Comparison of ENCODE assay signal across 18 cellular contexts in the genomic region with DNA sequence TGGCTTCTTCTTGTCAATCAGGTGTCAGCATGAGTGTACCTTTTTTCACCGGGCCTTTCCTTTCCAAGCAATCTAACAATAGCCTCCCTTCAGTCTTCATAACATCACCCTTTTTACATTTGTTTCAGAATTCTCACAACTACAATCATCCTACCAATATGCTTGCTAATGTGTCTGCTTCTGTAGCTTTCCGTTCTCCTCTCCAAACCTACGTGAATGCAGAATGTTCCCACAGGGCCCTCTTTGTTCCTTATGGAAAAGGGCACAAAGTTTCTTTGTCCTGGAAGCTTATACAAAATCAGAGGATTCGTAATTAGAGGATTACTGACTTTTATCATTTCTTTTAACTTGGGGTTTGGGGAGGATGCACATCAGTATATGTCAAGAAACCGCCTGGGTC.
"Had no signal": no experiment of that assay in that cellular context is flagged by ENCODE, and none has a peak within 500 bp of the region (broad histone marks: within the 10 kb centered on the region; RNA-seq: fewer than 3 reads in every experiment).

No MANE protein-coding gene starts in this region.

- H3K27ac ChIP-seq: cardiac muscle cell, left lung, right atrium auricular region had no signal

- DNase-seq: activated CD4-positive, alpha-beta T cell treated with anti-CD3 and anti-CD28 coated beads, Interleukin-2, amount 10 ng/mL, durations not matched to agents 7 days and 5 days; activated CD8-positive, alpha-beta T cell treated with anti-CD3 and anti-CD28 coated beads, Interleukin-2, amount 10 ng/mL, durations not matched to agents 7 days and 5 days; activated naive CD4-positive, alpha-beta T cell treated with Interleukin-2 at 50 U/mL for 16 hours; activated naive CD8-positive, alpha-beta T cell treated with anti-CD3 and anti-CD28 coated beads, Interleukin-2, amount 10 ng/mL, durations not matched to agents 7 days and 5 days; activated T-cell treated with anti-CD3 and anti-CD28 coated beads, Interleukin-2, amount 50 U/mL, for 24 hours; effector memory CD8-positive, alpha-beta T cell; kidney; left lung; naive thymus-derived CD4-positive, alpha-beta T cell; stimulated activated naive CD8-positive, alpha-beta T cell treated with anti-CD3 and anti-CD28 coated beads, Interleukin-15, Interleukin-2, amounts not matched to agents 100 U/mL and 50 U/mL, for 24 hours had no signal

- H3K4me3 ChIP-seq: cardiac muscle cell, left lung, right atrium auricular region had no signal

- H3K27me3 ChIP-seq: cardiac muscle cell, left lung, right atrium auricular region had no signal

- H3K36me3 Mint-ChIP-seq: activated naive CD8-positive, alpha-beta T cell treated with anti-CD3 and anti-CD28 coated beads, Interleukin-2, amount 10 ng/mL, durations not matched to agents 7 days and 5 days; memory B cell; naive thymus-derived CD4-positive, alpha-beta T cell; type B pancreatic cell had no signal

- H3K36me3 ChIP-seq: cardiac muscle cell, left lung, right atrium auricular region had no signal

- H3K4me3 Mint-ChIP-seq: activated CD4-positive, alpha-beta T cell treated with anti-CD3 and anti-CD28 coated beads, Interleukin-2, amount 10 ng/mL, durations not matched to agents 7 days and 5 days; activated CD8-positive, alpha-beta T cell treated with anti-CD3 and anti-CD28 coated beads, Interleukin-2, amount 10 ng/mL, durations not matched to agents 7 days and 5 days; activated naive CD8-positive, alpha-beta T cell treated with anti-CD3 and anti-CD28 coated beads, Interleukin-2, amount 10 ng/mL, durations not matched to agents 7 days and 5 days; activated T-cell treated with anti-CD3 and anti-CD28 coated beads, Interleukin-2, amount 50 U/mL, for 24 hours; dendritic cell treated with granulocyte-macrophage colony-stimulating factor and Interleukin-4, amounts not matched to agents 40 ng/mL and 50 ng/mL, for 4 days; effector memory CD8-positive, alpha-beta T cell; memory B cell; naive thymus-derived CD4-positive, alpha-beta T cell; T-helper 1 cell treated with Interleukin-12 subunit alpha and Interleukin-12 subunit beta and Interleukin-4 antibody, amounts not matched to agents 30 μg/mL and 1 μg/mL, for 36 hours; type B pancreatic cell had no signal

- H3K27me3 Mint-ChIP-seq: activated CD4-positive, alpha-beta T cell treated with anti-CD3 and anti-CD28 coated beads, Interleukin-2, amount 10 ng/mL, durations not matched to agents 7 days and 5 days; activated naive CD8-positive, alpha-beta T cell treated with anti-CD3 and anti-CD28 coated beads, Interleukin-2, amount 10 ng/mL, durations not matched to agents 7 days and 5 days; activated T-cell treated with anti-CD3 and anti-CD28 coated beads, Interleukin-2, amount 50 U/mL, for 24 hours; dendritic cell treated with granulocyte-macrophage colony-stimulating factor and Interleukin-4, amounts not matched to agents 40 ng/mL and 50 ng/mL, for 4 days; effector memory CD8-positive, alpha-beta T cell; memory B cell; naive thymus-derived CD4-positive, alpha-beta T cell; type B pancreatic cell had no signal

- H3K9me3 Mint-ChIP-seq: activated CD4-positive, alpha-beta T cell treated with anti-CD3 and anti-CD28 coated beads, Interleukin-2, amount 10 ng/mL, durations not matched to agents 7 days and 5 days; activated naive CD8-positive, alpha-beta T cell treated with anti-CD3 and anti-CD28 coated beads, Interleukin-2, amount 10 ng/mL, durations not matched to agents 7 days and 5 days; activated T-cell treated with anti-CD3 and anti-CD28 coated beads, Interleukin-2, amount 50 U/mL, for 24 hours; activated T-helper 2 cell treated with anti-CD3 and anti-CD28 coated beads, Interferon-gamma antibody, Interleukin-2, Interleukin-4, amounts not matched to agents 10 μg/mL and 5 μg/mL and 100 μg/mL, durations not matched to agents 14 hours and 24 hours and 36 hours; dendritic cell treated with granulocyte-macrophage colony-stimulating factor and Interleukin-4, amounts not matched to agents 40 ng/mL and 50 ng/mL, for 4 days; memory B cell; T-helper 1 cell treated with Interleukin-12 subunit alpha and Interleukin-12 subunit beta and Interleukin-4 antibody, amounts not matched to agents 30 μg/mL and 1 μg/mL, for 36 hours; type B pancreatic cell had no signal

- H3K4me1 Mint-ChIP-seq: activated CD4-positive, alpha-beta T cell treated with anti-CD3 and anti-CD28 coated beads, Interleukin-2, amount 10 ng/mL, durations not matched to agents 7 days and 5 days; activated naive CD8-positive, alpha-beta T cell treated with anti-CD3 and anti-CD28 coated beads, Interleukin-2, amount 10 ng/mL, durations not matched to agents 7 days and 5 days; memory B cell; naive thymus-derived CD4-positive, alpha-beta T cell had no signal

- H3K9me3 ChIP-seq: left lung, right atrium auricular region had no signal

- H3K4me1 ChIP-seq: left lung had no signal

- H3K27ac Mint-ChIP-seq: activated CD4-positive, alpha-beta T cell treated with anti-CD3 and anti-CD28 coated beads, Interleukin-2, amount 10 ng/mL, durations not matched to agents 7 days and 5 days; activated CD8-positive, alpha-beta T cell treated with anti-CD3 and anti-CD28 coated beads, Interleukin-2, amount 10 ng/mL, durations not matched to agents 7 days and 5 days; activated naive CD8-positive, alpha-beta T cell treated with anti-CD3 and anti-CD28 coated beads, Interleukin-2, amount 10 ng/mL, durations not matched to agents 7 days and 5 days; activated T-cell treated with anti-CD3 and anti-CD28 coated beads, Interleukin-2, amount 50 U/mL, for 24 hours; activated T-helper 2 cell treated with anti-CD3 and anti-CD28 coated beads, Interferon-gamma antibody, Interleukin-2, Interleukin-4, amounts not matched to agents 10 μg/mL and 5 μg/mL and 100 μg/mL, durations not matched to agents 14 hours and 24 hours and 36 hours; dendritic cell treated with granulocyte-macrophage colony-stimulating factor and Interleukin-4, amounts not matched to agents 40 ng/mL and 50 ng/mL, for 4 days; effector memory CD8-positive, alpha-beta T cell; memory B cell; naive thymus-derived CD4-positive, alpha-beta T cell; T-helper 1 cell treated with Interleukin-12 subunit alpha and Interleukin-12 subunit beta and Interleukin-4 antibody, amounts not matched to agents 30 μg/mL and 1 μg/mL, for 36 hours; type B pancreatic cell had no signal

- ATAC-seq: activated CD4-positive, CD25-positive, alpha-beta regulatory T cell treated with anti-CD3 and anti-CD28 coated beads, Interleukin-2, amount 50 U/mL, for 24 hours; activated CD8-positive, alpha-beta T cell treated with anti-CD3 and anti-CD28 coated beads, Interleukin-2, amount 10 ng/mL, durations not matched to agents 7 days and 5 days; effector memory CD8-positive, alpha-beta T cell; left lung; naive thymus-derived CD4-positive, alpha-beta T cell; stimulated activated naive CD8-positive, alpha-beta T cell treated with anti-CD3 and anti-CD28 coated beads, Interleukin-15, Interleukin-2, amounts not matched to agents 100 U/mL and 50 U/mL, for 24 hours had no signal
